8 cellular contexts compared by ENCODE assay signal in genomic region chr9:97853056-97853843, GRCh38. TPM values are rescaled to one million over a fixed set of nuclear protein-coding genes. Genes with fewer than 3 reads are reported as not detected.
DNase-seq lines count a peak whose midpoint lies in the region; ATAC-seq and TF ChIP-seq lines count a peak whose summit lies in the region.

TSS of gene FOXE1 (plus strand) at chr9:97853226. CDS start at chr9:97853915, 689 bp downstream.

- 0% methylated on average over 6 of the region's 83 CpGs for WGBS in suprapubic skin

- H3K4me1 ChIP-seq in suprapubic skin: peaks cover 48% of the 10 kb centered on the region

- intact Hi-C loops in activated CD4-positive, alpha-beta T cell treated with anti-CD3 and anti-CD28 coated beads, Interleukin-2, amount 10 ng/mL, durations not matched to agents 24 days and 14 days (cut with micrococcal nuclease): no loop called here

- peak within 1 kb of the TSS; percentile 90 for H3K4me3 Mint-ChIP-seq in activated CD4-positive, alpha-beta T cell treated with anti-CD3 and anti-CD28 coated beads, Interleukin-2, amount 10 ng/mL, durations not matched to agents 24 days and 14 days
- H3K4me3 Mint-ChIP-seq in activated CD8-positive, alpha-beta T cell treated with anti-CD3 and anti-CD28 coated beads, Interleukin-2, amount 10 ng/mL, durations not matched to agents 7 days and 5 days: peak within 1 kb of the TSS; percentile 85

- TF ChIP-seq CTCF in kidney epithelial cell (IDR thresholded peaks at IDR 0.05; ENCODE audit: insufficient read depth, low read length, poor library complexity, severe bottlenecking) (no peak), suprapubic skin (IDR thresholded peaks at IDR 0.05) (no peak)

- H3K36me3 ChIP-seq in kidney epithelial cell (ENCODE audit: control insufficient read depth, insufficient read depth, low read length): no peaks in the 10 kb centered on the region
- H3K36me3 ChIP-seq in suprapubic skin: no peaks in the 10 kb centered on the region

- peaks cover 4% of the 10 kb centered on the region for H3K36me3 Mint-ChIP-seq in activated CD4-positive, alpha-beta T cell treated with anti-CD3 and anti-CD28 coated beads, Interleukin-2, amount 10 ng/mL, durations not matched to agents 24 days and 14 days (ENCODE audit: low read depth)
- H3K36me3 Mint-ChIP-seq in activated CD8-positive, alpha-beta T cell treated with anti-CD3 and anti-CD28 coated beads, Interleukin-2, amount 10 ng/mL, durations not matched to agents 7 days and 5 days (ENCODE audit: low read depth): peaks cover 4% of the 10 kb centered on the region

- peaks cover 74% of the 10 kb centered on the region for H3K27me3 Mint-ChIP-seq in activated CD4-positive, alpha-beta T cell treated with anti-CD3 and anti-CD28 coated beads, Interleukin-2, amount 10 ng/mL, durations not matched to agents 24 days and 14 days
- H3K27me3 Mint-ChIP-seq in activated CD8-positive, alpha-beta T cell treated with anti-CD3 and anti-CD28 coated beads, Interleukin-2, amount 10 ng/mL, durations not matched to agents 7 days and 5 days (ENCODE audit: low read depth): peaks cover 78% of the 10 kb centered on the region

- H3K4me3 ChIP-seq in kidney epithelial cell (ENCODE audit: low read depth, low read length): peak within 1 kb of the TSS; percentile 42
- peak within 1 kb of the TSS; percentile 50 for H3K4me3 ChIP-seq in suprapubic skin

- POLR2A ChIA-PET in activated CD8-positive, alpha-beta T cell treated with anti-CD3 and anti-CD28 coated beads, Interleukin-2, amount 10 ng/mL, durations not matched to agents 7 days and 5 days (lab: Charles Lee): no interaction called here

- DNase-seq in activated CD4-positive, alpha-beta T cell treated with anti-CD3 and anti-CD28 coated beads, Interleukin-2, amount 10 ng/mL, durations not matched to agents 24 days and 14 days: peak; percentile 62
- no peak for DNase-seq in activated CD4-positive, alpha-beta T cell treated with anti-CD3 and anti-CD28 coated beads, Interleukin-2, amount 50 U/mL, for 4 hours
- DNase-seq in activated CD8-positive, alpha-beta T cell treated with anti-CD3 and anti-CD28 coated beads, Interleukin-2, amount 10 ng/mL, durations not matched to agents 7 days and 5 days: no peak
- no peak for DNase-seq in kidney epithelial cell (ENCODE audit: low read depth)
- DNase-seq in suprapubic skin (ENCODE audit: low spot score in 2 of 2): no peak
- DNase-seq in MV-4-11 (lab: John Stamatoyannopoulos, UW): no peak
- DNase-seq in anterior cingulate cortex (lab: John Stamatoyannopoulos, UW): no peak

- H3K27me3 ChIP-seq in kidney epithelial cell (ENCODE audit: control insufficient read depth, insufficient read depth, low read length): peaks cover 87% of the 10 kb centered on the region
- H3K27me3 ChIP-seq in suprapubic skin: peaks cover 100% of the 10 kb centered on the region

- peak within 1 kb of the TSS; percentile 56 for H3K27ac Mint-ChIP-seq in activated CD4-positive, alpha-beta T cell treated with anti-CD3 and anti-CD28 coated beads, Interleukin-2, amount 10 ng/mL, durations not matched to agents 24 days and 14 days
- peak within 1 kb of the TSS; percentile 73 for H3K27ac Mint-ChIP-seq in activated CD8-positive, alpha-beta T cell treated with anti-CD3 and anti-CD28 coated beads, Interleukin-2, amount 10 ng/mL, durations not matched to agents 7 days and 5 days

- CTCF ChIA-PET in activated CD8-positive, alpha-beta T cell treated with anti-CD3 and anti-CD28 coated beads, Interleukin-2, amount 10 ng/mL, durations not matched to agents 7 days and 5 days (lab: Charles Lee): interaction anchor here (0.7 kb wide), 1 partner anchor 19 kb away, joined by 3 read pairs; no protein-coding TSS in a partner anchor

- peak; percentile 18 for ATAC-seq in activated CD8-positive, alpha-beta T cell treated with anti-CD3 and anti-CD28 coated beads, Interleukin-2, amount 10 ng/mL, durations not matched to agents 7 days and 5 days
- ATAC-seq in GM19463 (IDR thresholded peaks at IDR 0.05; ENCODE audit: unreplicated experiment): no peak

- H3K9me3 Mint-ChIP-seq in activated CD4-positive, alpha-beta T cell treated with anti-CD3 and anti-CD28 coated beads, Interleukin-2, amount 10 ng/mL, durations not matched to agents 24 days and 14 days: peaks cover 4% of the 10 kb centered on the region
- no peaks in the 10 kb centered on the region for H3K9me3 Mint-ChIP-seq in activated CD8-positive, alpha-beta T cell treated with anti-CD3 and anti-CD28 coated beads, Interleukin-2, amount 10 ng/mL, durations not matched to agents 7 days and 5 days (ENCODE audit: insufficient read depth)

- no peaks in the 10 kb centered on the region for H3K9me3 ChIP-seq in suprapubic skin

- TF ChIP-seq POLR2A in suprapubic skin (IDR thresholded peaks at IDR 0.05): no peak

- no peak for TF ChIP-seq EP300 in suprapubic skin (IDR thresholded peaks at IDR 0.05)

- H3K27ac ChIP-seq in suprapubic skin: no peak within 1 kb of the TSS

- peaks cover 21% of the 10 kb centered on the region for H3K4me1 Mint-ChIP-seq in activated CD4-positive, alpha-beta T cell treated with anti-CD3 and anti-CD28 coated beads, Interleukin-2, amount 10 ng/mL, durations not matched to agents 24 days and 14 days
- peaks cover 33% of the 10 kb centered on the region for H3K4me1 Mint-ChIP-seq in activated CD8-positive, alpha-beta T cell treated with anti-CD3 and anti-CD28 coated beads, Interleukin-2, amount 10 ng/mL, durations not matched to agents 7 days and 5 days (ENCODE audit: low read depth)

RNA-seq across cellular contexts. Expression of gene FOXE1, which starts in this region (rescaled TPM):
- not detected in 2 replicates for total RNA-seq in activated CD4-positive, alpha-beta T cell treated with anti-CD3 and anti-CD28 coated beads, Interleukin-2, amount 10 ng/mL, durations not matched to agents 24 days and 14 days
- total RNA-seq in activated CD8-positive, alpha-beta T cell treated with anti-CD3 and anti-CD28 coated beads, Interleukin-2, amount 10 ng/mL, durations not matched to agents 7 days and 5 days: under 1 TPM in 1 of 2 experiments, not detected in 1; 0.08 TPM
- 0.04 and 0.14 TPM in 2 replicates for total RNA-seq in kidney epithelial cell
- 1 to 10 TPM in 3 of 4 donors, under 1 TPM in 1; 0.48 to 3.9 (median 2.0) TPM for total RNA-seq in suprapubic skin

Comparison
In these comparisons a context has a peak if more than half of its experiments do, and no peak if none do; other contexts are left out.
1. Peak in DNase-seq in activated CD4-positive, alpha-beta T cell treated with anti-CD3 and anti-CD28 coated beads, Interleukin-2, amount 10 ng/mL, durations not matched to agents 24 days and 14 days; RNA of the gene not detected or under 1 TPM.
2. Peak in ATAC-seq in activated CD8-positive, alpha-beta T cell treated with anti-CD3 and anti-CD28 coated beads, Interleukin-2, amount 10 ng/mL, durations not matched to agents 7 days and 5 days; RNA of the gene not detected or under 1 TPM.